ENCODE assay signal across 14 cellular contexts in the genomic region with DNA sequence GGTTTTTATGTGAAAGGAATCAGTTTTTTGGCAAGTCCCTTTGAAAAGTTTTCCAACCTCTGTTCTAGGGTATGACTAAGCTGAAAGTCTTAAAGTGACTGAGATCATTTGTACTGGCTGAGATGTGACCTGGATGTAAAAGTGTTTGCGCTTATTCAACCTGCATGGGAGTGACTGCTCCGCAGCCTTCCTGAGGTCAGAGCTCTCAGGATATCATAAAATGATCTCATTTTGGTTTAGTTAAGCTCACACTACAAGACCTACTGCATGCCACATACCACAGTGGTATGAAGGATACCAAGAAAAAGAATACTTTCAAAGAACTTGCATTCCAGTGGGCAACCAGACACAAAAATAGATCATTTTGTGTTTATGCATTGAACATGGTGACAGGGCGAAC. TPM values are rescaled to one million over a fixed set of nuclear protein-coding genes. Genes with fewer than 3 reads are reported as not detected.
DNase-seq lines count a peak whose midpoint lies in the region; ATAC-seq and TF ChIP-seq lines count a peak whose summit lies in the region.
"Had no signal": no experiment of that assay in that cellular context is flagged by ENCODE, and none has a peak within 500 bp of the region (broad histone marks: within the 10 kb centered on the region; RNA-seq: fewer than 3 reads in every experiment).

No MANE protein-coding gene starts in this region.

- peak; percentile 25 for DNase-seq in activated naive CD4-positive, alpha-beta T cell treated with anti-CD3 and anti-CD28 coated beads, Interleukin-2, amount 10 ng/mL, durations not matched to agents 7 days and 5 days
- no peak for DNase-seq in activated naive CD4-positive, alpha-beta T cell treated with anti-CD3 and anti-CD28 coated beads for 36 hours
- peak; percentile 94 for DNase-seq in kidney epithelial cell (ENCODE audit: low read depth)
- no peak for DNase-seq in transverse colon
- no peak for DNase-seq in NOMO-1 treated with dmso at 0.1 percent for 144 hours (lab: John Stamatoyannopoulos, UW; ENCODE audit: unreplicated experiment)
- no peak for DNase-seq in erythroblast (lab: John Stamatoyannopoulos, UW)
- DNase-seq: AML-193; HCEC 1CT; NCI-H1436 treated with DMSO at 0.1 percent for 48 hours; nephron progenitor cell; stimulated activated CD4-positive, alpha-beta T cell treated with anti-CD3 and anti-CD28 coated beads, Interleukin-1b, Interleukin-23, amount 100 ng/mL, for 48 hours; T1000 had no signal

- no peak overlapping the region for H3K4me3 Mint-ChIP-seq in activated naive CD4-positive, alpha-beta T cell treated with anti-CD3 and anti-CD28 coated beads, Interleukin-2, amount 10 ng/mL, durations not matched to agents 7 days and 5 days
- H3K4me3 Mint-ChIP-seq in activated naive CD4-positive, alpha-beta T cell treated with anti-CD3 and anti-CD28 coated beads for 36 hours = no peak overlapping the region
- H3K4me3 Mint-ChIP-seq in activated T-helper 17 cell treated with anti-CD3 and anti-CD28 coated beads, Interleukin-2, amount 50 U/mL, for 72 hours = no peak overlapping the region
- H3K4me3 Mint-ChIP-seq: nephron progenitor cell had no signal

- 86 to 100% methylated on average over 1 to 3 of the region's 3 CpGs for WGBS in transverse colon (ENCODE audit: low coverage in 1 of 2), 2 donors

- H3K4me3 ChIP-seq in kidney epithelial cell (ENCODE audit: low read depth, low read length) = no peak overlapping the region
- no peak overlapping the region for H3K4me3 ChIP-seq in transverse colon

- H3K4me1 ChIP-seq in transverse colon = peaks cover 0 to 10% (median 0%) of the 10 kb centered on the region in 4 donors

- ATAC-seq in activated T-helper 17 cell treated with anti-CD3 and anti-CD28 coated beads, Interleukin-2, amount 50 U/mL, for 72 hours (replicated peaks) = peak; percentile 89
- ATAC-seq in HG03571 (IDR thresholded peaks at IDR 0.05; ENCODE audit: unreplicated experiment) = no peak

- no peaks in the 10 kb centered on the region for H3K27me3 ChIP-seq in kidney epithelial cell (ENCODE audit: control insufficient read depth, insufficient read depth, low read length)
- H3K27me3 ChIP-seq in transverse colon = no peaks in the 10 kb centered on the region

- peak overlapping the region; percentile 16 for H3K27ac Mint-ChIP-seq in activated naive CD4-positive, alpha-beta T cell treated with anti-CD3 and anti-CD28 coated beads, Interleukin-2, amount 10 ng/mL, durations not matched to agents 7 days and 5 days
- H3K27ac Mint-ChIP-seq in activated naive CD4-positive, alpha-beta T cell treated with anti-CD3 and anti-CD28 coated beads for 36 hours = no peak overlapping the region
- H3K27ac Mint-ChIP-seq in activated T-helper 17 cell treated with anti-CD3 and anti-CD28 coated beads, Interleukin-2, amount 50 U/mL, for 72 hours = peak overlapping the region; percentile 61
- H3K27ac Mint-ChIP-seq: nephron progenitor cell had no signal

- intact Hi-C loops in activated naive CD4-positive, alpha-beta T cell treated with anti-CD3 and anti-CD28 coated beads for 36 hours (cut with micrococcal nuclease) = no loop called here
- intact Hi-C loops in transverse colon (cut with DNase I; ENCODE audit: low total_unique reads) = no loop called here

- TF ChIP-seq EP300 in transverse colon (IDR thresholded peaks at IDR 0.05; ENCODE audit: low read depth) = no peak

- TF ChIP-seq POLR2A in transverse colon (IDR thresholded peaks at IDR 0.05) (no peak), erythroblast (IDR thresholded peaks at IDR 0.05; ENCODE audit: low read length) (no peak)

- H3K36me3 Mint-ChIP-seq in activated naive CD4-positive, alpha-beta T cell treated with anti-CD3 and anti-CD28 coated beads, Interleukin-2, amount 10 ng/mL, durations not matched to agents 7 days and 5 days = no peaks in the 10 kb centered on the region
- no peaks in the 10 kb centered on the region for H3K36me3 Mint-ChIP-seq in activated naive CD4-positive, alpha-beta T cell treated with anti-CD3 and anti-CD28 coated beads for 36 hours (ENCODE audit: low read depth)
- no peaks in the 10 kb centered on the region for H3K36me3 Mint-ChIP-seq in activated T-helper 17 cell treated with anti-CD3 and anti-CD28 coated beads, Interleukin-2, amount 50 U/mL, for 72 hours (ENCODE audit: low read depth)

- H3K27ac ChIP-seq in transverse colon = peak overlapping the region; percentile 3 to 68 (median 64)

- CTCF ChIA-PET in activated naive CD4-positive, alpha-beta T cell treated with anti-CD3 and anti-CD28 coated beads, Interleukin-2, amount 10 ng/mL, durations not matched to agents 7 days and 5 days (lab: Charles Lee) = interaction anchor here (0.5 to 20.7 kb wide), 4 partner anchors 21 to 153 kb away, joined by 3 to 682 read pairs (median 4); no protein-coding TSS in a partner anchor
- CTCF ChIA-PET in activated naive CD4-positive, alpha-beta T cell treated with anti-CD3 and anti-CD28 coated beads for 36 hours (lab: Charles Lee) = interaction anchor here (0.6 to 20.2 kb wide), 9 partner anchors 19 to 627 kb away, joined by 3 to 635 read pairs (median 3); no protein-coding TSS in a partner anchor

- in situ Hi-C loops in transverse colon (cut with MboI; ENCODE audit: low pct_ligation_motif_present in 1 of 4, low pct_unique_long_range_greater_than_20kb in 1 of 4, low sequenced_read_pairs in 3 of 4) = no loop called here

- peaks cover 8% of the 10 kb centered on the region for H3K27me3 Mint-ChIP-seq in activated naive CD4-positive, alpha-beta T cell treated with anti-CD3 and anti-CD28 coated beads, Interleukin-2, amount 10 ng/mL, durations not matched to agents 7 days and 5 days
- H3K27me3 Mint-ChIP-seq in activated naive CD4-positive, alpha-beta T cell treated with anti-CD3 and anti-CD28 coated beads for 36 hours (ENCODE audit: low read depth) = no peaks in the 10 kb centered on the region
- peaks cover 5% of the 10 kb centered on the region for H3K27me3 Mint-ChIP-seq in activated T-helper 17 cell treated with anti-CD3 and anti-CD28 coated beads, Interleukin-2, amount 50 U/mL, for 72 hours

- H3K9me3 ChIP-seq in transverse colon = no peaks in the 10 kb centered on the region

- no peaks in the 10 kb centered on the region for H3K9me3 Mint-ChIP-seq in activated naive CD4-positive, alpha-beta T cell treated with anti-CD3 and anti-CD28 coated beads, Interleukin-2, amount 10 ng/mL, durations not matched to agents 7 days and 5 days
- H3K9me3 Mint-ChIP-seq in activated naive CD4-positive, alpha-beta T cell treated with anti-CD3 and anti-CD28 coated beads for 36 hours = no peaks in the 10 kb centered on the region
- H3K9me3 Mint-ChIP-seq in activated T-helper 17 cell treated with anti-CD3 and anti-CD28 coated beads, Interleukin-2, amount 50 U/mL, for 72 hours = no peaks in the 10 kb centered on the region

- H3K36me3 ChIP-seq in kidney epithelial cell (ENCODE audit: control insufficient read depth, insufficient read depth, low read length) (no peaks in the 10 kb centered on the region), transverse colon (no peaks in the 10 kb centered on the region)

- TF ChIP-seq CTCF in kidney epithelial cell (IDR thresholded peaks at IDR 0.05; ENCODE audit: insufficient read depth, low read length, poor library complexity, severe bottlenecking) = no peak
- no peak for TF ChIP-seq CTCF in transverse colon (IDR thresholded peaks at IDR 0.05)

- H3K4me1 Mint-ChIP-seq in activated naive CD4-positive, alpha-beta T cell treated with anti-CD3 and anti-CD28 coated beads, Interleukin-2, amount 10 ng/mL, durations not matched to agents 7 days and 5 days = peaks cover 25% of the 10 kb centered on the region
- H3K4me1 Mint-ChIP-seq in activated naive CD4-positive, alpha-beta T cell treated with anti-CD3 and anti-CD28 coated beads for 36 hours (ENCODE audit: low read depth) = peaks cover 8% of the 10 kb centered on the region
- H3K4me1 Mint-ChIP-seq in activated T-helper 17 cell treated with anti-CD3 and anti-CD28 coated beads, Interleukin-2, amount 50 U/mL, for 72 hours = peaks cover 3% of the 10 kb centered on the region
- H3K4me1 Mint-ChIP-seq: nephron progenitor cell had no signal

RNA-seq across cellular contexts. Expression of a gene that starts 29.9 kb away (rescaled TPM):
- total RNA-seq in activated naive CD4-positive, alpha-beta T cell treated with anti-CD3 and anti-CD28 coated beads for 36 hours = 10 to 100 TPM; 19.6 to 19.9 TPM
- total RNA-seq in activated T-helper 17 cell treated with anti-CD3 and anti-CD28 coated beads, Interleukin-2, amount 50 U/mL, for 72 hours = 10 to 100 TPM; 10.5 to 11.1 TPM
- 14.0 and 17.0 TPM in 2 replicates for total RNA-seq in kidney epithelial cell
- 10 to 100 TPM in 3 of 4 donors, 1 to 10 TPM in 1; 1.5 to 21.7 (median 12.0) TPM for total RNA-seq in transverse colon

Comparison
In these comparisons a context has a peak if more than half of its experiments do, and no peak if none do; other contexts are left out.
1. DNase-seq: peak in activated naive CD4-positive, alpha-beta T cell treated with anti-CD3 and anti-CD28 coated beads, Interleukin-2, amount 10 ng/mL, durations not matched to agents 7 days and 5 days (single experiment) and kidney epithelial cell (single experiment); none in activated naive CD4-positive, alpha-beta T cell treated with anti-CD3 and anti-CD28 coated beads for 36 hours (single experiment), transverse colon (single experiment), NOMO-1 treated with dmso at 0.1 percent for 144 hours (single experiment) and erythroblast (0 of 2).